9 cellular contexts compared by ENCODE assay signal in the genomic region with DNA sequence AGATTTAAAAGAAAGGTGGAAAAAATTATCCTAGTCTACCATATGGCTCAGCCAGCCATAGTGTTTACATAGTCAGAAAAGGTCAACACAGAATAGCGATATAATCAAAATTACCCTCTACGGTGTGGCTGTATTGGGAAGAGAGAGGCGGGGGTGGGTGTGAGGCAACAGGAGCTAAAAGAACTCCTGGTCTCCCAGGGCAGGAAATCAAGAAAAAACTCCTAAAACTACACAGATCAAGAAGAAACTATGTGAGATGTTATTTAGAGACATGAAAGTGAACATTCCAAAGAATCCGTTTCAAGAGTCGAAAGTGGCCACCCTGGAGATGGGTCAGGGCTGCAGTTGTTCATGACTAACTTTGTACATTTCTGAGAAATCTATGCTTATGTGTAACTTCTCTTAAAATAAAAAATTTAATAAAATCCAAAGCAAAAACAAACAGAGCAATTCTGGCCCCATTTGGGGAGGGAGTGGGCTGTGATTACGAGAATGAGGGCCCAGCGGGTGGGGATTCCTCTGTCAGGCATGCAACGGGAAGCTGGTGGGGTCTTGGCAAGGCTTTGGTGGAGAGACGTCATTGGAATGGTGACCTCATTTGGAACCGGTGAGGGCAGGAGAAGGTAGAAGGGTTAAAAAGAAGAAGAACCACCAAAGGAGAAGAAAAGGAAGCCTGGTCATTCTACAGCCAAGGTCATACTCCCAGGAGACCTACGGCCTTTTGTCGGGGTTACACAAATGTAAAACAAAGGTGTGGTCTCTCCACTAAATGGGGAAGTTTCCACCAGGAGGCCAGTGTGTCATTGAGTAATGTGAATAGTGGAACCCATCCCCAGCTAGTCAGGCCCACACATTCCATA.
A peak's percentile ranks its signal among the peaks of the same experiment; 100 is the strongest.
DNase-seq lines count a peak whose midpoint lies in the region; ATAC-seq, FAIRE-seq and TF ChIP-seq lines count a peak whose summit lies in the region.
"Had no signal": no experiment of that assay in that cellular context is flagged by ENCODE, and none has a peak within 500 bp of the region (broad histone marks: within the 10 kb centered on the region; RNA-seq: fewer than 3 reads in every experiment).

No MANE protein-coding gene starts in this region.

- H2BK120ac ChIP-seq in mesendoderm (ENCODE audit: low read depth, low read length), result no peak overlapping the region

- no peak overlapping the region for H2BK5ac ChIP-seq in mesendoderm (ENCODE audit: low read length)

- peak; percentile 28 for ATAC-seq in HG03342 (IDR thresholded peaks at IDR 0.05; ENCODE audit: unreplicated experiment)
- no peak for ATAC-seq in GM21360 (IDR thresholded peaks at IDR 0.05; ENCODE audit: unreplicated experiment)

- no peak overlapping the region for H2BK15ac ChIP-seq in mesendoderm (replicated peaks; ENCODE audit: low read depth)

- peak; percentile 86 for DNase-seq in BJ (ENCODE audit: low read depth)
- peak; percentile 89 for DNase-seq in astrocyte (ENCODE audit: low read depth)
- peak; percentile 63 for DNase-seq in mesendoderm
- DNase-seq in DMS114 treated with DMSO at 0.1 percent for 48 hours (lab: John Stamatoyannopoulos, UW; ENCODE audit: unreplicated experiment), result no peak
- DNase-seq in NCI-H446 (lab: John Stamatoyannopoulos, UW), result no peak
- DNase-seq in activated effector memory CD4-positive, alpha-beta T cell treated with anti-CD3 and anti-CD28 coated beads, Interleukin-2, amount 50 U/mL, for 16 hours, result no peak
- DNase-seq: NCI-H82 had no signal

- H3K4me2 ChIP-seq in astrocyte (ENCODE audit: low read length) (peak overlapping the region; percentile 70), mesendoderm (ENCODE audit: low read length) (no peak overlapping the region)

- no peak overlapping the region for H2AK5ac ChIP-seq in mesendoderm (ENCODE audit: low read length)

- peak overlapping the region; percentile 0 for H2AFZ ChIP-seq in astrocyte (ENCODE audit: low read depth, low read length)

- H3K27ac ChIP-seq in astrocyte (ENCODE audit: low read depth, low read length) (peak overlapping the region; percentile 92), mesendoderm (ENCODE audit: low read depth, low read length) (no peak overlapping the region)

- H3K4me1 ChIP-seq in astrocyte (ENCODE audit: insufficient read depth, low read length), result peaks cover 19% of the 10 kb centered on the region
- no peaks in the 10 kb centered on the region for H3K4me1 ChIP-seq in mesendoderm (ENCODE audit: control insufficient read depth, low read depth, low read length)

- no CpG with 5 or more reads among the region's 12 CpGs for WGBS in mesendoderm (ENCODE audit: extremely low coverage, insufficient coverage, low lambda C conversion rate)

- H3K79me2 ChIP-seq in astrocyte (ENCODE audit: insufficient read depth, low read length) (no peaks in the 10 kb centered on the region), mesendoderm (ENCODE audit: control insufficient read depth, insufficient read depth, low read length) (no peaks in the 10 kb centered on the region)

- H3K18ac ChIP-seq in mesendoderm (ENCODE audit: low read length), result peak overlapping the region; percentile 32

- no peak for TF ChIP-seq CTCF in BJ (IDR thresholded peaks at IDR 0.05; ENCODE audit: insufficient read depth, low read depth, low read length)
- TF ChIP-seq CTCF in astrocyte (IDR thresholded peaks at IDR 0.05; ENCODE audit: insufficient read depth, low read depth, low read length), result no peak

- H4K20me1 ChIP-seq in astrocyte (ENCODE audit: insufficient read depth, low read length), result no peaks in the 10 kb centered on the region

- no peak overlapping the region for H4K5ac ChIP-seq in mesendoderm (ENCODE audit: low read length)

- H3K9me3 Mint-ChIP-seq in astrocyte (ENCODE audit: unreplicated experiment), result peaks cover under 1% of the 10 kb centered on the region

- H3K36me3 ChIP-seq in BJ (ENCODE audit: control insufficient read depth, insufficient read depth, low read length) (no peaks in the 10 kb centered on the region), astrocyte (ENCODE audit: insufficient read depth, low read length) (no peaks in the 10 kb centered on the region), mesendoderm (ENCODE audit: control insufficient read depth, insufficient read depth, low read length) (no peaks in the 10 kb centered on the region)

- peak overlapping the region; percentile 98 for H3K27ac Mint-ChIP-seq in astrocyte (ENCODE audit: unreplicated experiment)

- peaks cover 2% of the 10 kb centered on the region for H3K36me3 Mint-ChIP-seq in astrocyte (ENCODE audit: low read depth, unreplicated experiment)

- H3K4ac ChIP-seq in mesendoderm (ENCODE audit: low read depth, low read length), result no peak overlapping the region

- H3K79me1 ChIP-seq in mesendoderm (ENCODE audit: low read length), result no peaks in the 10 kb centered on the region

- no peaks in the 10 kb centered on the region for H3K27me3 Mint-ChIP-seq in astrocyte (ENCODE audit: low read depth, unreplicated experiment)

- H3K56ac ChIP-seq in mesendoderm (ENCODE audit: low read length), result peak overlapping the region; percentile 36

- no peak overlapping the region for H3K23ac ChIP-seq in mesendoderm (ENCODE audit: low read length)

- no peaks in the 10 kb centered on the region for H3K9me3 ChIP-seq in astrocyte (ENCODE audit: insufficient read depth, low read depth, low read length)

- CTCF ChIA-PET in BJ (lab: Yijun Ruan, JAX), result interaction anchor here (0.9 to 1.2 kb wide), 4 partner anchors 10 to 119 kb away, joined by 3 to 4 read pairs (median 4); no protein-coding TSS in a partner anchor

- H3K27me3 ChIP-seq in BJ (ENCODE audit: control insufficient read depth, insufficient read depth, low read length) (no peaks in the 10 kb centered on the region), astrocyte (ENCODE audit: insufficient read depth, low read length) (no peaks in the 10 kb centered on the region), mesendoderm (ENCODE audit: insufficient read depth, low read length, poor library complexity) (no peaks in the 10 kb centered on the region)

- H4K8ac ChIP-seq in mesendoderm (ENCODE audit: low read depth, low read length), result no peak overlapping the region

- H3K9ac ChIP-seq in astrocyte (ENCODE audit: low read length), result peak overlapping the region; percentile 72
- H3K9ac ChIP-seq in mesendoderm (ENCODE audit: low read length), result no peak overlapping the region

- no peak overlapping the region for H3K4me3 ChIP-seq in BJ (ENCODE audit: low read depth, low read length)
- no peak overlapping the region for H3K4me3 ChIP-seq in astrocyte (ENCODE audit: insufficient read depth, low read depth, low read length)
- no peak overlapping the region for H3K4me3 ChIP-seq in mesendoderm (ENCODE audit: low read length)

- POLR2A ChIA-PET in BJ (lab: Charles Lee), result interaction anchor here (0.6 kb wide), 1 partner anchor 80 kb away, joined by 5 read pairs; no protein-coding TSS in a partner anchor

- H3K4me1 Mint-ChIP-seq in astrocyte (ENCODE audit: low read depth, unreplicated experiment), result peaks cover 29% of the 10 kb centered on the region

- H3K4me3 Mint-ChIP-seq in astrocyte (ENCODE audit: unreplicated experiment), result peak overlapping the region; percentile 2

- no peak for FAIRE-seq in astrocyte (lab: Jason Lieb, UNC)

Comparison
In these comparisons a context has a peak if more than half of its experiments do, and no peak if none do; other contexts are left out.
1. DNase-seq: peak in BJ (single experiment), astrocyte (single experiment) and mesendoderm (single experiment); none in DMS114 treated with DMSO at 0.1 percent for 48 hours (single experiment), NCI-H446 (0 of 2) and activated effector memory CD4-positive, alpha-beta T cell treated with anti-CD3 and anti-CD28 coated beads, Interleukin-2, amount 50 U/mL, for 16 hours (single experiment).